30 cellular contexts compared by ENCODE assay signal in genomic region chr12:90653051-90653450, GRCh38.
DNase-seq lines count a peak whose midpoint lies in the region; ATAC-seq and TF ChIP-seq lines count a peak whose summit lies in the region.
"Had no signal": no experiment of that assay in that cellular context is flagged by ENCODE, and none has a peak within 500 bp of the region (broad histone marks: within the 10 kb centered on the region; RNA-seq: fewer than 3 reads in every experiment).

No MANE protein-coding gene starts in this region.

- H3K36me3 ChIP-seq in GM23248 (ENCODE audit: low read depth), result no peaks in the 10 kb centered on the region
- H3K36me3 ChIP-seq: BLaER1 treated with 17β-estradiol and CSF1 and Interleukin-3, amounts not matched to agents 10 nM and 100 nM; transverse colon had no signal

- H3K4me3 Mint-ChIP-seq in activated naive CD8-positive, alpha-beta T cell treated with anti-CD3 and anti-CD28 coated beads, Interleukin-2, amount 50 U/mL, for 24 hours, result no peak overlapping the region
- H3K4me3 Mint-ChIP-seq: activated CD4-positive, alpha-beta memory T cell treated with anti-CD3 and anti-CD28 coated beads, Interleukin-2, amount 10 ng/mL, durations not matched to agents 7 days and 5 days; central memory CD8-positive, alpha-beta T cell; GM23338; mesothelial cell of epicardium; naive thymus-derived CD8-positive, alpha-beta T cell; stimulated activated naive CD8-positive, alpha-beta T cell treated with anti-CD3 and anti-CD28 coated beads, Interleukin-15, Interleukin-2, amounts not matched to agents 100 ng/mL and 50 ng/mL, for 24 hours had no signal

- no peak for ATAC-seq in activated naive CD8-positive, alpha-beta T cell treated with anti-CD3 and anti-CD28 coated beads, Interleukin-2, amount 50 U/mL, for 24 hours
- ATAC-seq: left lobe of liver; naive thymus-derived CD8-positive, alpha-beta T cell had no signal

- H3K36me3 Mint-ChIP-seq in activated naive CD8-positive, alpha-beta T cell treated with anti-CD3 and anti-CD28 coated beads, Interleukin-2, amount 50 U/mL, for 24 hours (ENCODE audit: low read depth), result no peaks in the 10 kb centered on the region
- H3K36me3 Mint-ChIP-seq: naive thymus-derived CD8-positive, alpha-beta T cell had no signal

- H3K4me1 Mint-ChIP-seq in activated naive CD8-positive, alpha-beta T cell treated with anti-CD3 and anti-CD28 coated beads, Interleukin-2, amount 50 U/mL, for 24 hours, result no peaks in the 10 kb centered on the region
- H3K4me1 Mint-ChIP-seq: activated CD4-positive, alpha-beta memory T cell treated with anti-CD3 and anti-CD28 coated beads, Interleukin-2, amount 10 ng/mL, durations not matched to agents 7 days and 5 days; central memory CD8-positive, alpha-beta T cell; naive thymus-derived CD8-positive, alpha-beta T cell had no signal

- no peak overlapping the region for H2AFZ ChIP-seq in GM23248

- H3K27ac Mint-ChIP-seq in activated naive CD8-positive, alpha-beta T cell treated with anti-CD3 and anti-CD28 coated beads, Interleukin-2, amount 50 U/mL, for 24 hours, result no peak overlapping the region
- H3K27ac Mint-ChIP-seq: activated CD4-positive, alpha-beta memory T cell treated with anti-CD3 and anti-CD28 coated beads, Interleukin-2, amount 10 ng/mL, durations not matched to agents 7 days and 5 days; mesothelial cell of epicardium; naive thymus-derived CD8-positive, alpha-beta T cell; stimulated activated naive CD8-positive, alpha-beta T cell treated with anti-CD3 and anti-CD28 coated beads, Interleukin-15, Interleukin-2, amounts not matched to agents 100 ng/mL and 50 ng/mL, for 24 hours had no signal

- no peaks in the 10 kb centered on the region for H3K9me3 ChIP-seq in GM23248 (ENCODE audit: low read depth)
- H3K9me3 ChIP-seq: Caco-2, transverse colon had no signal

- no peaks in the 10 kb centered on the region for H3K27me3 ChIP-seq in GM23248 (replicated peaks; ENCODE audit: insufficient read depth)
- H3K27me3 ChIP-seq: BLaER1 treated with 17β-estradiol and CSF1 and Interleukin-3, amounts not matched to agents 10 nM and 100 nM; transverse colon had no signal

- no peaks in the 10 kb centered on the region for H3K79me2 ChIP-seq in GM23248 (ENCODE audit: insufficient read depth)

- H3K27me3 Mint-ChIP-seq in activated naive CD8-positive, alpha-beta T cell treated with anti-CD3 and anti-CD28 coated beads, Interleukin-2, amount 50 U/mL, for 24 hours, result no peaks in the 10 kb centered on the region
- H3K27me3 Mint-ChIP-seq: activated CD4-positive, alpha-beta memory T cell treated with anti-CD3 and anti-CD28 coated beads, Interleukin-2, amount 10 ng/mL, durations not matched to agents 7 days and 5 days; central memory CD8-positive, alpha-beta T cell; naive thymus-derived CD8-positive, alpha-beta T cell; stimulated activated naive CD8-positive, alpha-beta T cell treated with anti-CD3 and anti-CD28 coated beads, Interleukin-15, Interleukin-2, amounts not matched to agents 100 ng/mL and 50 ng/mL, for 24 hours had no signal

- CTCF ChIA-PET in AG04449 (lab: Yijun Ruan, JAX), result no interaction called here

- in situ Hi-C loops in GM23248 (cut with MboI) (no loop called here), astrocyte of the spinal cord (cut with HindIII; ENCODE audit: low sequenced_read_pairs) (no loop called here)

- DNase-seq in AG04449 (ENCODE audit: low read depth, low spot score) (peak; percentile 10), GM23248 (peak; percentile 84), astrocyte of the spinal cord (ENCODE audit: low read depth, low spot score) (peak; percentile 16), foreskin fibroblast (peak; percentile 65 to 82), NCI-H1417 treated with DMSO at 0.1 percent for 48 hours (lab: John Stamatoyannopoulos, UW) (no peak), NCI-H524 (lab: John Stamatoyannopoulos, UW) (no peak), NCI-H2196 treated with DMSO at 0.1 percent for 48 hours (lab: John Stamatoyannopoulos, UW; ENCODE audit: unreplicated experiment) (no peak)
- DNase-seq in activated naive CD8-positive, alpha-beta T cell treated with anti-CD3 and anti-CD28 coated beads, Interleukin-2, amount 50 U/mL, for 24 hours, result no peak
- DNase-seq: 8988T; activated CD4-positive, alpha-beta memory T cell treated with anti-CD3 and anti-CD28 coated beads, Interleukin-2, amount 10 ng/mL, durations not matched to agents 7 days and 5 days; activated CD4-positive, CD25-positive, alpha-beta regulatory T cell; activated gamma-delta T cell treated with Interleukin-2 at 50 U/mL for 16 hours; activated T-cell treated with anti-CD3 and anti-CD28 coated beads for 4 hours; amniotic stem cell; Caco-2; DND-41; effector CD4-positive, alpha-beta T cell; erythroblast; naive thymus-derived CD8-positive, alpha-beta T cell; NCI-H1436; NCI-H526; stimulated activated CD4-positive, alpha-beta T cell treated with anti-CD3 and anti-CD28 coated beads, Interleukin-12 subunit alpha, Interleukin-12 subunit beta, amount 100 ng/mL, for 4 hours; stimulated activated CD4-positive, alpha-beta T cell treated with anti-CD3 and anti-CD28 coated beads, Interleukin-4, amount 100 ng/mL, for 4 hours; transverse colon had no signal

- H4K20me1 ChIP-seq in GM23248 (ENCODE audit: insufficient read depth), result no peaks in the 10 kb centered on the region
- H4K20me1 ChIP-seq: BLaER1 treated with 17β-estradiol and CSF1 and Interleukin-3, amounts not matched to agents 10 nM and 100 nM had no signal

- no peaks in the 10 kb centered on the region for H3K9me2 ChIP-seq in GM23248 (ENCODE audit: insufficient read depth)

- POLR2A ChIA-PET in AG04449 (lab: Yijun Ruan, JAX), result no interaction called here

- no peaks in the 10 kb centered on the region for H3K4me1 ChIP-seq in GM23248 (ENCODE audit: insufficient read depth)
- H3K4me1 ChIP-seq: BLaER1 treated with 17β-estradiol and CSF1 and Interleukin-3, amounts not matched to agents 10 nM and 100 nM; Caco-2; transverse colon had no signal

- peak overlapping the region; percentile 32 for H3K27ac ChIP-seq in GM23248
- H3K27ac ChIP-seq: BLaER1 treated with 17β-estradiol and CSF1 and Interleukin-3, amounts not matched to agents 10 nM and 100 nM; transverse colon had no signal

- WGBS in GM23248 (ENCODE audit: low coverage in 1 of 2, low lambda C conversion rate in 2 of 2, missing lambda C conversion rate in 2 of 2), 2 experiments, result 13 to 32% methylated on average over 2 of the region's 2 CpGs

- TF ChIP-seq CTCF in AG04449 (IDR thresholded peaks at IDR 0.05; ENCODE audit: insufficient read depth, low read length, missing control alignments) (no peak), astrocyte of the spinal cord (IDR thresholded peaks at IDR 0.05; ENCODE audit: low read depth, low read length) (no peak), foreskin fibroblast (IDR thresholded peaks at IDR 0.05; ENCODE audit: low read depth, low read length) (no peak)

- no peak overlapping the region for H3K4me2 ChIP-seq in GM23248 (ENCODE audit: unreplicated experiment)
- H3K4me2 ChIP-seq: BLaER1 treated with 17β-estradiol and CSF1 and Interleukin-3, amounts not matched to agents 10 nM and 100 nM; GM23338 had no signal

- 0 out of 2 replicates have a peak, but pooled peaks cover 6% of the 10 kb centered on the region for H3F3A ChIP-seq in GM23248 (ENCODE audit: insufficient read depth)

- H3K9me3 Mint-ChIP-seq in activated naive CD8-positive, alpha-beta T cell treated with anti-CD3 and anti-CD28 coated beads, Interleukin-2, amount 50 U/mL, for 24 hours, result no peaks in the 10 kb centered on the region
- H3K9me3 Mint-ChIP-seq: stimulated activated naive CD8-positive, alpha-beta T cell treated with anti-CD3 and anti-CD28 coated beads, Interleukin-15, Interleukin-2, amounts not matched to agents 100 ng/mL and 50 ng/mL, for 24 hours had no signal

- H3K4me3 ChIP-seq in AG04449 (ENCODE audit: low read depth, low read length) (no peak overlapping the region), GM23248 (no peak overlapping the region), astrocyte of the spinal cord (ENCODE audit: low read depth, low read length) (no peak overlapping the region), foreskin fibroblast (ENCODE audit: low read depth in 1 of 2, low read length in 2 of 2) (no peak overlapping the region)
- H3K4me3 ChIP-seq: BLaER1 treated with 17β-estradiol and CSF1 and Interleukin-3, amounts not matched to agents 10 nM and 100 nM; GM23338; transverse colon had no signal

- no peak overlapping the region for H3K9ac ChIP-seq in GM23248
- H3K9ac ChIP-seq: BLaER1 treated with 17β-estradiol and CSF1 and Interleukin-3, amounts not matched to agents 10 nM and 100 nM had no signal

Comparison
In these comparisons a context has a peak if more than half of its experiments do, and no peak if none do; other contexts are left out.
1. DNase-seq: peak in AG04449 (single experiment), GM23248 (single experiment), astrocyte of the spinal cord (single experiment) and foreskin fibroblast (2 of 2); none in NCI-H1417 treated with DMSO at 0.1 percent for 48 hours (single experiment), NCI-H524 (0 of 2), NCI-H2196 treated with DMSO at 0.1 percent for 48 hours (single experiment) and activated naive CD8-positive, alpha-beta T cell treated with anti-CD3 and anti-CD28 coated beads, Interleukin-2, amount 50 U/mL, for 24 hours (single experiment).